In the genomic region with DNA sequence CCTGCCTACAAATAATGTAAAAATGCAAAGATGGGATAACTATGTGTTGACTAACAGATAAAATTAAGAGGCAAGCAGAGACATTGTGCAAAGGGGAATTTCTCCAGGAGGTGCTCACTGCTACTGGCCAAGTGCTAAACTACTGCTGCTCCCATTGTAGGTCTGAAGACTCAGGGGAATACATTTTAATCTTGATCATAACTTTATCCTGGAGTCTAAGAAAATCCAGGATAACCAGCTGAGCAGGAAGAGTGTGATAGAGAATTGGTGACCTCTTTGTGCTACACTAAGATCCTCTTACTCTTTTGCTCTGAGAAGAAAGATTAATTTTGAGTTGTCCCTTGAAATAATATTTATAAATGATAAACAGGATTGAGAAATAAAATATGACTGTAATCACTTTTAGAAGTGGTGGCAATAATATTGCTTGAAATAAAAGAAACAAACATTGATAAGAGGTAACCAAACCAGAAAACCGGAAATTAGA, we compare ENCODE assay signal across 1 cellular context.
TF ChIP-seq lines count a peak whose summit lies in the region.

No MANE protein-coding gene starts in this region.

TF ChIP-seq in A549, 52 proteins besides CTCF, POLR2A, EP300 and RAD21:
- TF ChIP-seq MAZ (IDR thresholded peaks at IDR 0.05; ENCODE audit: borderline replicate concordance, low read depth, low read length) (no peak), PBX3 (IDR thresholded peaks at IDR 0.05) (no peak), RNF2 (IDR thresholded peaks at IDR 0.05; ENCODE audit: borderline replicate concordance, low read depth) (no peak), EHMT2 (IDR thresholded peaks at IDR 0.05; ENCODE audit: low read depth) (no peak), TFCP2L1 (CRISPR knock-in tag; IDR thresholded peaks at IDR 0.05) (no peak), HOXB13 (CRISPR knock-in tag; IDR thresholded peaks at IDR 0.05; ENCODE audit: low read depth) (no peak), HOXA7 (CRISPR knock-in tag; IDR thresholded peaks at IDR 0.05) (no peak), GATA3 (IDR thresholded peaks at IDR 0.05; ENCODE audit: borderline replicate concordance) (no peak), KDM1A (IDR thresholded peaks at IDR 0.05; ENCODE audit: low read depth) (no peak)
